ENCODE assay signal across 10 cellular contexts in the genomic region with DNA sequence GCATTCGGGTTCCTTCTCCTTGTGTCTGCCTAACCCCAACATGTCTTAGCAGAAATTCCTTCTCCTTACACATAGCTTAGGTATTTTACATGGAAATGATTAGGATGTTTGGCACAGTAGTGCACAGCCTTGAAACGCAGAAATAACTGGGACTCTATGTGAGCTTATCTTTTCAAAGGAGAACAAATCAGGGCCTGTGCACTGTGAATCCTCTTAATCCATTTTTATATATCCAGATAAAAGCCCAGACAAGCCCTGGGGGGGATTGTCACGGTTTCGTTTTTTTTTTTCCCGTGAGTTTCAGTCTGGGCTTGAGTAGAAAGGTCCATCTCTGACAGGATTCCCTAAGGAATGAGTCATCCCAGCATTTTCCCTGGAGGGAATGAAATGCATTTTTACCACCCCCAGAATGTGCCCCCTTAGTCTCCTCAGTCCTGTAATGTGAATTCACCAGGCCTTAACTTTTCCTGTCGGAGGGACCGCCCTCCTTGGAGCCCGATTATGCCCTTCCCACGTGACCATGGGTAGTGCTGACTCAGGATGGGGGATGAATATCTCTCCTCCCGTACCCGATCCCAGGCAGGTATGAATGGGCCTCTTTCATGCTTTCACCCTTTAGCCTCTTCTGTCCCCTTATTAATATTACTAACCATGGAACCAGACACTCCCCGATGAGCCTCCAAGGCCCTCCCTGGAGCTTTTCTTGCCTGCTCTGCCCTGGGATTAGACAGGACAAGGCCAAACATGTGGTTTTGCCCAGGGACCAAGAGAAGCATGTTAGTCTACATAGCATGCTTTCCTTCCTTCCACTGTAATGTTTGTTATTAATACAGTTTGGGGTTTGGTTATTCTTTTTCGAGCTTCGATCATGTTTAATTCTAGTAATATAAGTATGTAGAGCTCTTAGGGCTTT. TPM values are rescaled to one million over a fixed set of nuclear protein-coding genes. Genes with fewer than 3 reads are reported as not detected.
DNase-seq lines count a peak whose midpoint lies in the region; ATAC-seq lines count a peak whose summit lies in the region.
"Had no signal": no experiment of that assay in that cellular context is flagged by ENCODE, and none has a peak within 500 bp of the region (broad histone marks: within the 10 kb centered on the region; RNA-seq: fewer than 3 reads in every experiment).

No MANE protein-coding gene starts in this region.

- DNase-seq in EL (peak; percentile 99), T-helper 17 cell (no peak), glomerular visceral epithelial cell (ENCODE audit: extremely low spot score) (peak; percentile 95), NCI-H1105 (lab: John Stamatoyannopoulos, UW) (no peak)
- no peak for DNase-seq in stimulated activated CD4-positive, alpha-beta T cell treated with anti-CD3 and anti-CD28 coated beads, Interleukin-4, amount 100 ng/mL, for 1 hour
- DNase-seq: T-helper 1 cell had no signal

- H3K27ac ChIP-seq in rectal smooth muscle tissue (ENCODE audit: low read depth, low read length) = peak overlapping the region; percentile 75

- no peak overlapping the region for H3K9ac ChIP-seq in rectal smooth muscle tissue (ENCODE audit: low read length)

- ATAC-seq in T-helper 17 cell (no peak), GM21526 (IDR thresholded peaks at IDR 0.05; ENCODE audit: low FRiP score, unreplicated experiment) (no peak), HG03439 (IDR thresholded peaks at IDR 0.05; ENCODE audit: unreplicated experiment) (no peak)

- H3K27ac Mint-ChIP-seq in T-helper 17 cell = peak overlapping the region; percentile 41

- peaks cover 33% of the 10 kb centered on the region for H3K4me1 ChIP-seq in rectal smooth muscle tissue (ENCODE audit: control insufficient read depth, insufficient read depth, low read length)

- peaks cover 26% of the 10 kb centered on the region for H3K27me3 Mint-ChIP-seq in T-helper 17 cell

- H3K27me3 ChIP-seq in rectal smooth muscle tissue (ENCODE audit: control insufficient read depth, insufficient read depth, low read length) = no peaks in the 10 kb centered on the region

- H3K36me3 ChIP-seq in rectal smooth muscle tissue (ENCODE audit: control insufficient read depth, insufficient read depth, low read length) = peaks cover 5% of the 10 kb centered on the region

- H3K4me3 Mint-ChIP-seq in T-helper 17 cell = no peak overlapping the region

- H3K4me3 ChIP-seq in rectal smooth muscle tissue (ENCODE audit: low read length) = no peak overlapping the region

- no peaks in the 10 kb centered on the region for H3K9me3 ChIP-seq in T-helper 17 cell (ENCODE audit: control insufficient read depth, low read length, poor library complexity, severe bottlenecking)

- peaks cover 2% of the 10 kb centered on the region for H3K4me1 Mint-ChIP-seq in T-helper 17 cell

- peaks cover 2% of the 10 kb centered on the region for H3K36me3 Mint-ChIP-seq in T-helper 17 cell (ENCODE audit: low read depth)

RNA-seq across cellular contexts. Expression of a gene that starts 23.9 kb away (rescaled TPM):
- 10 to 100 TPM; 22.4 to 25.3 TPM for total RNA-seq in T-helper 17 cell

RNA-seq across cellular contexts. Expression of a gene that starts 59.0 kb away (rescaled TPM):
- total RNA-seq in T-helper 17 cell = 10 to 100 TPM; 21.6 to 22.8 TPM

RNA-seq across cellular contexts. Expression of a gene that starts 59.1 kb away (rescaled TPM):
- total RNA-seq in T-helper 17 cell = not detected
- total RNA-seq: mononuclear cell had no signal

Comparison
In these comparisons a context has a peak if more than half of its experiments do, and no peak if none do; other contexts are left out.
1. DNase-seq: peak in EL (single experiment) and glomerular visceral epithelial cell (single experiment); none in T-helper 17 cell (0 of 3), stimulated activated CD4-positive, alpha-beta T cell treated with anti-CD3 and anti-CD28 coated beads, Interleukin-4, amount 100 ng/mL, for 1 hour (single experiment) and NCI-H1105 (single experiment).